Comparison of ENCODE assay signal across 8 cellular contexts in the genomic region with DNA sequence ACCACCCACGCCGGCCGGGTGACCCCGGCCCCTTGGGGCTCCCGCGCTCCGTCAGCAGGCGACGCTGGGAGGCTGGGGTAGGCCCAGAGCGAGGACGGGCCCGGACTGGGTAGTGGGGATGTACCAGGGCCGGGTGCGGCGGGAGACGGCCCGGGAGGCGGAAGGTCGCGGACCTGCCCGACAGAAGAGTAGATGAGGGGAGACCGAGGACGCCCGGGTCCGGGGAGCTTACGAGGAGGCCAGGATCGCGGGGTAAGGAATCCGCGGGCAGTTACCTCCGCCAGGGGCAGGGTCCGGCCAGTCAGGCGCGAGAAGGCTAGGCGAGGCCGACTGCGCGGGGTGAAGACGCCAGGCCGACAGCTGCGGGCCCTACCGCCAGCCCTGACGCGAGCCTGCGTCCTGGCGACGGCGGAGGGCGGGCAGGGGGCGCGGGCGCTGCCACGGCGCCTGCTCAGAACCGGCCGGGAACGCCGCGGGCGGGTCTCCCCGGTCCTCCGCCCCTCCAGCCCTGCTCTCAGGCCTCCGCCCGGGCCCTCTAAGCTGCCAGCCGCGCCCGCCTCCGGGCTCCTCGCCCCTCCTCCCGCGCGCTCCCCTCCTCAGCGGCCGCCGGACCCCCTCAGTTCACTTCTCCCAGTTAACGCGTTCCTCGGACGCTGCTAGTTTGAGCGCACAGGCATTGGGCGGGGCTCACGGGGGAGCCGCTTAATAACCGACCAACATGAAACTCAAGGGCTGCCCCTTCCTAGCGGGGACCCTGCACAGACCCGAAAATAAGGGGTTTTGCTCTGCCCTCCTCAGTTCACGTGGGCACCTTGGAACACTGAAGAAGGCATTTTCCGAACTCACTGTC. TPM values are rescaled to one million over a fixed set of nuclear protein-coding genes. Genes with fewer than 3 reads are reported as not detected.
DNase-seq lines count a peak whose midpoint lies in the region; ATAC-seq lines count a peak whose summit lies in the region.

A gene (minus strand): TSS at position 407 of the 850 bp plus-strand sequence. CDS start 1,678 bp downstream, outside the sequence.

- DNase-seq in CMK (ENCODE audit: low read depth) (peak; percentile 39), NOMO-1 treated with dmso at 0.1 percent for 144 hours (lab: John Stamatoyannopoulos, UW; ENCODE audit: unreplicated experiment) (peak; percentile 72), activated T-cell treated with anti-CD3 and anti-CD28 coated beads for 24 hours (ENCODE audit: low read depth) (peak; percentile 41), epithelial cell of prostate (ENCODE audit: low read depth, low spot score) (no peak), mucosa of gallbladder (ENCODE audit: low spot score) (peak; percentile 66)
- peak; percentile 57 for DNase-seq in stimulated activated CD8-positive, alpha-beta memory T cell treated with anti-CD3 and anti-CD28 coated beads, Interleukin-4, amount 100 ng/mL, for 24 hours (ENCODE audit: low read depth)

- ATAC-seq in GM19452 (IDR thresholded peaks at IDR 0.05; ENCODE audit: unreplicated experiment) (peak; percentile 83), HG03571 (IDR thresholded peaks at IDR 0.05; ENCODE audit: unreplicated experiment) (peak; percentile 81)

- H3K27ac ChIP-seq in epithelial cell of prostate = peak within 1 kb of the TSS; percentile 54

RNA-seq across cellular contexts. Expression of the gene that starts here (rescaled TPM):
- 20.2 TPM for total RNA-seq in mucosa of gallbladder
